31 cellular contexts compared by ENCODE assay signal in the genomic region with DNA sequence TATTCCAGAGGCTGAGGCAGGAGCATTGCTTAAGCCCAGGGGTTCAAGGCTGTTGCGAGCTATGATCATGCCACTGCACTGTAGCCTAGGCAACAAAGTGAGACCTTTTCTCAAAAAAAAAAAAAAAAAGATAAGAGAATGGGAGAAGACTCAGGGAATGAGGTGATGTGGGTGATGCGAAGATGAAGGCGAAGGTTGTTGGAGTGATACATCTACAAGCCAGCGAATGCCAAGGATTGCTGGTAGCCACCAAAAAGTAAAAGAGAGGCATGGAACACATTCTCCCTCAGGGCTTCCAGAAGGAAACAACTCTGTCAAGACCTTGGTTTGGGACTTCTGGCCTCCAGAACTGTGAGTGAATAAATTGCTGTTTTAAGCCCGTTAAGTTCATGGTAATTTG. TPM values are rescaled to one million over a fixed set of nuclear protein-coding genes. Genes with fewer than 3 reads are reported as not detected.
A peak's percentile ranks its signal among the peaks of the same experiment; 100 is the strongest.
DNase-seq lines count a peak whose midpoint lies in the region; ATAC-seq lines count a peak whose summit lies in the region.
"Had no signal": no experiment of that assay in that cellular context is flagged by ENCODE, and none has a peak within 500 bp of the region (broad histone marks: within the 10 kb centered on the region; RNA-seq: fewer than 3 reads in every experiment).

No MANE protein-coding gene starts in this region.

- no peak overlapping the region for H3K14ac ChIP-seq in trophoblast cell (ENCODE audit: low read length)

- H3K79me2 ChIP-seq in trophoblast cell (ENCODE audit: control insufficient read depth, insufficient read depth, low read length, poor library complexity): no peaks in the 10 kb centered on the region

- no peak overlapping the region for H4K12ac ChIP-seq in trophoblast cell (ENCODE audit: low read depth, low read length)

- no peak overlapping the region for H3K23ac ChIP-seq in trophoblast cell (ENCODE audit: low read length)

- H3K4ac ChIP-seq in trophoblast cell (ENCODE audit: low read depth, low read length): no peak overlapping the region

- no peak overlapping the region for H2AFZ ChIP-seq in trophoblast cell (ENCODE audit: insufficient read depth, low read length, poor library complexity)

- peaks cover 2% of the 10 kb centered on the region for H3K9me3 ChIP-seq in trophoblast cell (ENCODE audit: insufficient read depth, low read depth, low read length)
- H3K9me3 ChIP-seq: BE2C, Caco-2 had no signal

- no peaks in the 10 kb centered on the region for H3K79me1 ChIP-seq in trophoblast cell (ENCODE audit: low read length)

- H3K27me3 Mint-ChIP-seq in activated naive CD8-positive, alpha-beta T cell treated with anti-CD3 and anti-CD28 coated beads for 36 hours: peaks cover 13% of the 10 kb centered on the region
- H3K27me3 Mint-ChIP-seq in activated naive CD8-positive, alpha-beta T cell treated with anti-CD3 and anti-CD28 coated beads, Interleukin-2, amount 50 U/mL, for 24 hours: peaks cover 8% of the 10 kb centered on the region

- no peak overlapping the region for H2BK5ac ChIP-seq in trophoblast cell (ENCODE audit: low read depth, low read length, poor library complexity)

- H3K18ac ChIP-seq in trophoblast cell (ENCODE audit: low read length): no peak overlapping the region

- H4K91ac ChIP-seq in trophoblast cell (ENCODE audit: low read depth, low read length): no peak overlapping the region

- no peaks in the 10 kb centered on the region for H3K27me3 ChIP-seq in trophoblast cell (ENCODE audit: insufficient read depth, low read length)
- H3K27me3 ChIP-seq: BE2C; BLaER1; BLaER1 treated with 17β-estradiol and CSF1 and Interleukin-3, amounts not matched to agents 10 nM and 100 nM had no signal

- H3K4me3 Mint-ChIP-seq in activated naive CD8-positive, alpha-beta T cell treated with anti-CD3 and anti-CD28 coated beads for 36 hours: peak overlapping the region; percentile 12
- H3K4me3 Mint-ChIP-seq in activated naive CD8-positive, alpha-beta T cell treated with anti-CD3 and anti-CD28 coated beads, Interleukin-2, amount 50 U/mL, for 24 hours: no peak overlapping the region
- H3K4me3 Mint-ChIP-seq: B cell; CD14-positive monocyte; CD4-positive, alpha-beta memory T cell; CD4-positive, alpha-beta T cell; CD4-positive, CD25-positive, alpha-beta regulatory T cell; CD8-positive, alpha-beta memory T cell; CD8-positive, alpha-beta T cell had no signal

- no peaks in the 10 kb centered on the region for H3K36me3 ChIP-seq in trophoblast cell (ENCODE audit: control insufficient read depth in 1 of 2, insufficient read depth in 2 of 2, low read length in 2 of 2)
- H3K36me3 ChIP-seq: BE2C; BLaER1; BLaER1 treated with 17β-estradiol and CSF1 and Interleukin-3, amounts not matched to agents 10 nM and 100 nM had no signal

- no peak overlapping the region for H3K27ac ChIP-seq in trophoblast cell (ENCODE audit: low read depth, low read length)
- H3K27ac ChIP-seq: 22Rv1; A549; BLaER1; BLaER1 treated with 17β-estradiol and CSF1 and Interleukin-3, amounts not matched to agents 10 nM and 100 nM; C4-2B had no signal

- H3K9ac ChIP-seq in trophoblast cell (ENCODE audit: low read length): no peak overlapping the region
- H3K9ac ChIP-seq: BLaER1; BLaER1 treated with 17β-estradiol and CSF1 and Interleukin-3, amounts not matched to agents 10 nM and 100 nM had no signal

- no peak overlapping the region for H3K4me2 ChIP-seq in trophoblast cell (ENCODE audit: low read length)
- H3K4me2 ChIP-seq: A549; BLaER1; BLaER1 treated with 17β-estradiol and CSF1 and Interleukin-3, amounts not matched to agents 10 nM and 100 nM had no signal

- no peaks in the 10 kb centered on the region for H3K9me3 Mint-ChIP-seq in activated naive CD8-positive, alpha-beta T cell treated with anti-CD3 and anti-CD28 coated beads for 36 hours
- H3K9me3 Mint-ChIP-seq in activated naive CD8-positive, alpha-beta T cell treated with anti-CD3 and anti-CD28 coated beads, Interleukin-2, amount 50 U/mL, for 24 hours: no peaks in the 10 kb centered on the region
- H3K9me3 Mint-ChIP-seq: CD4-positive, alpha-beta T cell had no signal

- H3K4me1 ChIP-seq in trophoblast cell (ENCODE audit: control insufficient read depth in 1 of 2, insufficient read depth in 2 of 2, low read length in 2 of 2): no peaks in the 10 kb centered on the region
- H3K4me1 ChIP-seq: A549; BE2C; BLaER1 treated with 17β-estradiol and CSF1 and Interleukin-3, amounts not matched to agents 10 nM and 100 nM; Caco-2 had no signal

- H3K4me3 ChIP-seq in trophoblast cell (ENCODE audit: low read depth, low read length): no peak overlapping the region
- H3K4me3 ChIP-seq: A549; BLaER1; BLaER1 treated with 17β-estradiol and CSF1 and Interleukin-3, amounts not matched to agents 10 nM and 100 nM had no signal

- no peak overlapping the region for H2BK12ac ChIP-seq in trophoblast cell (ENCODE audit: low read length)

- no peak for ATAC-seq in activated naive CD8-positive, alpha-beta T cell treated with anti-CD3 and anti-CD28 coated beads, Interleukin-2, amount 50 U/mL, for 24 hours
- ATAC-seq: A549; CD8-positive, alpha-beta T cell had no signal

- no peak overlapping the region for H2AK5ac ChIP-seq in trophoblast cell (ENCODE audit: low read length)

- H3K27ac Mint-ChIP-seq in activated naive CD8-positive, alpha-beta T cell treated with anti-CD3 and anti-CD28 coated beads for 36 hours: no peak overlapping the region
- H3K27ac Mint-ChIP-seq in activated naive CD8-positive, alpha-beta T cell treated with anti-CD3 and anti-CD28 coated beads, Interleukin-2, amount 50 U/mL, for 24 hours: no peak overlapping the region
- H3K27ac Mint-ChIP-seq: B cell; CD14-positive monocyte; CD4-positive, alpha-beta memory T cell; CD4-positive, alpha-beta T cell; CD4-positive, CD25-positive, alpha-beta regulatory T cell; CD8-positive, alpha-beta memory T cell; CD8-positive, alpha-beta T cell had no signal

- no peak for DNase-seq in activated naive CD8-positive, alpha-beta T cell treated with anti-CD3 and anti-CD28 coated beads for 36 hours
- DNase-seq in activated naive CD8-positive, alpha-beta T cell treated with anti-CD3 and anti-CD28 coated beads, Interleukin-2, amount 50 U/mL, for 24 hours: no peak
- DNase-seq in trophoblast cell (peak; percentile 79 to 91), GM19240 (ENCODE audit: insufficient read length, low spot score) (no peak)
- DNase-seq: 8988T; ACHN; AML-193; BE2C; C1 segment of cervical spinal cord; Caco-2; Calu3; CD4-positive, alpha-beta memory T cell; CD4-positive, alpha-beta T cell; CD4-positive, CD25-positive, alpha-beta regulatory T cell; CD8-positive, alpha-beta memory T cell; CD8-positive, alpha-beta T cell; COR-L47; DMS 273 treated with DMSO at 0.1 percent for 48 hours; DMS153; DMS53; DMS79; DMS79 treated with DMSO at 0.1 percent for 48 hours; DND-41; EL had no signal

- no peak overlapping the region for H2BK120ac ChIP-seq in trophoblast cell (ENCODE audit: insufficient read depth, low read length, poor library complexity)

- no peaks in the 10 kb centered on the region for H3K4me1 Mint-ChIP-seq in activated naive CD8-positive, alpha-beta T cell treated with anti-CD3 and anti-CD28 coated beads for 36 hours
- no peaks in the 10 kb centered on the region for H3K4me1 Mint-ChIP-seq in activated naive CD8-positive, alpha-beta T cell treated with anti-CD3 and anti-CD28 coated beads, Interleukin-2, amount 50 U/mL, for 24 hours
- H3K4me1 Mint-ChIP-seq: B cell; CD4-positive, CD25-positive, alpha-beta regulatory T cell; CD8-positive, alpha-beta memory T cell had no signal

- no peaks in the 10 kb centered on the region for H3K36me3 Mint-ChIP-seq in activated naive CD8-positive, alpha-beta T cell treated with anti-CD3 and anti-CD28 coated beads for 36 hours
- no peaks in the 10 kb centered on the region for H3K36me3 Mint-ChIP-seq in activated naive CD8-positive, alpha-beta T cell treated with anti-CD3 and anti-CD28 coated beads, Interleukin-2, amount 50 U/mL, for 24 hours (ENCODE audit: low read depth)
- H3K36me3 Mint-ChIP-seq: CD14-positive monocyte; CD4-positive, alpha-beta memory T cell; CD4-positive, CD25-positive, alpha-beta regulatory T cell; CD8-positive, alpha-beta memory T cell; CD8-positive, alpha-beta T cell had no signal

- 100% methylated on average over 2 of the region's 5 CpGs for WGBS in trophoblast cell (ENCODE audit: extremely low coverage, insufficient coverage, insufficient read length)

- H4K8ac ChIP-seq in trophoblast cell (ENCODE audit: low read depth, low read length): no peak overlapping the region

RNA-seq across cellular contexts. Expression of gene CNEP1R1, which starts 26.0 kb away (rescaled TPM):
- total RNA-seq in activated naive CD8-positive, alpha-beta T cell treated with anti-CD3 and anti-CD28 coated beads for 36 hours: 10 to 100 TPM; 15.6 to 16.0 TPM
- 16.7 and 17.0 TPM in 2 replicates for polyA plus RNA-seq in trophoblast cell (2013)

Comparison
In these comparisons a context has a peak if more than half of its experiments do, and no peak if none do; other contexts are left out.
1. DNase-seq: peak in trophoblast cell (2 of 2); none in activated naive CD8-positive, alpha-beta T cell treated with anti-CD3 and anti-CD28 coated beads for 36 hours (single experiment), activated naive CD8-positive, alpha-beta T cell treated with anti-CD3 and anti-CD28 coated beads, Interleukin-2, amount 50 U/mL, for 24 hours (single experiment) and GM19240 (single experiment).